Comparison of ENCODE assay signal across 1 cellular context in genomic region chr7:116540743-116541142, GRCh38.
TF ChIP-seq lines count a peak whose summit lies in the region.

No MANE protein-coding gene starts in this region.

TF ChIP-seq in A549, 52 proteins besides CTCF, POLR2A, EP300 and RAD21 (continued from another document):
- TF ChIP-seq USF2 (IDR thresholded peaks at IDR 0.05) = no peak
- TF ChIP-seq ESRRA (IDR thresholded peaks at IDR 0.05; ENCODE audit: borderline replicate concordance, low read length) = no peak
- no peak for TF ChIP-seq HOXB13 (CRISPR knock-in tag; IDR thresholded peaks at IDR 0.05; ENCODE audit: low read depth)
- TF ChIP-seq CBX2 (IDR thresholded peaks at IDR 0.05; ENCODE audit: borderline replicate concordance, low read depth) = no peak
- TF ChIP-seq MYC (IDR thresholded peaks at IDR 0.05; ENCODE audit: borderline replicate concordance, low read length) = no peak
- TF ChIP-seq SMC3 (IDR thresholded peaks at IDR 0.05) = no peak
- no peak for TF ChIP-seq E2F6 (IDR thresholded peaks at IDR 0.05; ENCODE audit: borderline replicate concordance, low read depth)
- TF ChIP-seq BHLHE40 (IDR thresholded peaks at IDR 0.05; ENCODE audit: low read depth, low read length) = no peak
- no peak for TF ChIP-seq MAFK (IDR thresholded peaks at IDR 0.05; ENCODE audit: partially characterized antibody)
- TF ChIP-seq HOXB5 (CRISPR knock-in tag; IDR thresholded peaks at IDR 0.05) = no peak
- no peak for TF ChIP-seq JUN (IDR thresholded peaks at IDR 0.05)
- no peak for TF ChIP-seq CHD2 (IDR thresholded peaks at IDR 0.05; ENCODE audit: low read length, partially characterized antibody)
- no peak for TF ChIP-seq TFCP2L1 (CRISPR knock-in tag; IDR thresholded peaks at IDR 0.05)
- 0 out of 2 replicates have a peak, but pooled peaks have one; percentile 20 for TF ChIP-seq MAX (IDR thresholded peaks at IDR 0.05)
- no peak for TF ChIP-seq PBX3 (IDR thresholded peaks at IDR 0.05)
- TF ChIP-seq SREBF2 (IDR thresholded peaks at IDR 0.05) = no peak
- TF ChIP-seq NPAS2 (CRISPR knock-in tag; IDR thresholded peaks at IDR 0.05; ENCODE audit: borderline replicate concordance) = no peak
- no peak for TF ChIP-seq HMGXB4 (CRISPR knock-in tag; IDR thresholded peaks at IDR 0.05; ENCODE audit: borderline replicate concordance)
- TF ChIP-seq ELK1 (IDR thresholded peaks at IDR 0.05; ENCODE audit: low read depth, low read length) = no peak
- TF ChIP-seq GATA3 (IDR thresholded peaks at IDR 0.05; ENCODE audit: borderline replicate concordance) = peak; percentile 8; the same call in 1 of the 2 replicates
- no peak for TF ChIP-seq CBX8 (IDR thresholded peaks at IDR 0.05)
